ENCODE assay signal across 8 cellular contexts in genomic region chr19:35124098-35125060, GRCh38. TPM values are rescaled to one million over a fixed set of nuclear protein-coding genes. Genes with fewer than 3 reads are reported as not detected.
DNase-seq lines count a peak whose midpoint lies in the region; ATAC-seq, FAIRE-seq and TF ChIP-seq lines count a peak whose summit lies in the region.

No MANE protein-coding gene starts in this region.

- TF ChIP-seq RAD21 in A549 (conservative IDR thresholded peaks at IDR 0.05 in 1 of 2, IDR thresholded peaks at IDR 0.05 in 1 of 2), result no peak

- H3K9me3 ChIP-seq in A549, result no peaks in the 10 kb centered on the region
- no peaks in the 10 kb centered on the region for H3K9me3 ChIP-seq in SJSA1 (replicated peaks)
- no peaks in the 10 kb centered on the region for H3K9me3 ChIP-seq in gastroesophageal sphincter
- peaks cover 2% of the 10 kb centered on the region for H3K9me3 ChIP-seq in trophoblast cell (ENCODE audit: insufficient read depth, low read depth, low read length)
- H3K9me3 ChIP-seq in thyroid gland, result no peaks in the 10 kb centered on the region

- H2BK120ac ChIP-seq in trophoblast cell (ENCODE audit: insufficient read depth, low read length, poor library complexity), result no peak overlapping the region

- WGBS in A549 (ENCODE audit: missing lambda C conversion rate), result 17% methylated on average over 41 of the region's 42 CpGs
- WGBS in gastroesophageal sphincter (ENCODE audit: low coverage in 1 of 2), 2 donors, result 7 to 15% methylated on average over 4 to 12 of the region's 42 CpGs
- 100% methylated on average over 1 of the region's 42 CpGs for WGBS in trophoblast cell (ENCODE audit: extremely low coverage, insufficient coverage, insufficient read length)
- WGBS in thyroid gland, 2 donors, result 11 to 12% methylated on average over 20 to 32 of the region's 42 CpGs

- H3K4me3 ChIP-seq in A549 (peak overlapping the region; percentile 46), SJSA1 (peak overlapping the region; percentile 38), gastroesophageal sphincter (peak overlapping the region; percentile 53 to 55), trophoblast cell (ENCODE audit: low read depth, low read length) (peak overlapping the region; percentile 34), thyroid gland (replicated peaks in 1 of 3) (peak overlapping the region; percentile 5 to 35 (median 12))

- TF ChIP-seq CTCF in A549 (IDR thresholded peaks at IDR 0.05) (no peak), gastroesophageal sphincter (IDR thresholded peaks at IDR 0.05) (no peak), thyroid gland (IDR thresholded peaks at IDR 0.05) (no peak)

- H3K27me3 ChIP-seq in SJSA1 (replicated peaks), result no peaks in the 10 kb centered on the region
- H3K27me3 ChIP-seq in gastroesophageal sphincter, result no peaks in the 10 kb centered on the region
- H3K27me3 ChIP-seq in trophoblast cell (ENCODE audit: insufficient read depth, low read length), result no peaks in the 10 kb centered on the region
- H3K27me3 ChIP-seq in thyroid gland, result no peaks in the 10 kb centered on the region

- H3K4ac ChIP-seq in trophoblast cell (ENCODE audit: low read depth, low read length), result no peak overlapping the region

- H4K91ac ChIP-seq in trophoblast cell (ENCODE audit: low read depth, low read length), result no peak overlapping the region

- intact Hi-C loops in thyroid gland (cut with DNase I), result no loop called here

- H3K79me1 ChIP-seq in trophoblast cell (ENCODE audit: low read length), result no peaks in the 10 kb centered on the region

- H4K8ac ChIP-seq in trophoblast cell (ENCODE audit: low read depth, low read length), result no peak overlapping the region

- H2BK12ac ChIP-seq in trophoblast cell (ENCODE audit: low read length), result no peak overlapping the region

- no peak overlapping the region for H3K14ac ChIP-seq in trophoblast cell (ENCODE audit: low read length)

- no peak overlapping the region for H3K18ac ChIP-seq in trophoblast cell (ENCODE audit: low read length)

- H3K36me3 ChIP-seq in SJSA1, result no peaks in the 10 kb centered on the region
- H3K36me3 ChIP-seq in gastroesophageal sphincter, result no peaks in the 10 kb centered on the region
- no peaks in the 10 kb centered on the region for H3K36me3 ChIP-seq in trophoblast cell (ENCODE audit: control insufficient read depth in 1 of 2, insufficient read depth in 2 of 2, low read length in 2 of 2)
- H3K36me3 ChIP-seq in thyroid gland, result no peaks in the 10 kb centered on the region

- ATAC-seq in A549 (peak; percentile 82 to 96), GM18861 (IDR thresholded peaks at IDR 0.05; ENCODE audit: unreplicated experiment) (peak; percentile 62), gastroesophageal sphincter (peak; percentile 90)

- H3K23ac ChIP-seq in trophoblast cell (ENCODE audit: low read length), result no peak overlapping the region

- no peak for TF ChIP-seq EP300 in A549 (IDR thresholded peaks at IDR 0.05)
- TF ChIP-seq EP300 in gastroesophageal sphincter (IDR thresholded peaks at IDR 0.05), result no peak

- CTCF ChIA-PET in A549 (lab: Yijun Ruan, JAX), result interaction anchor here (0.7 to 7.6 kb wide), 16 partner anchors 8 to 386 kb away, joined by 3 to 145 read pairs (median 4); partner anchors contain the start of genes FXYD1, FXYD3 and LGI4

- FAIRE-seq in A549 (lab: Jason Lieb, UNC), result peak; percentile 99

- H3K27ac ChIP-seq in A549, result peak overlapping the region; percentile 75 to 83
- H3K27ac ChIP-seq in SJSA1, result no peak overlapping the region
- H3K27ac ChIP-seq in gastroesophageal sphincter, result peak overlapping the region; percentile 62 to 91 (median 79)
- no peak overlapping the region for H3K27ac ChIP-seq in trophoblast cell (ENCODE audit: low read depth, low read length)
- H3K27ac ChIP-seq in thyroid gland, result peak overlapping the region; percentile 17 to 74 (median 61)

- H3K4me2 ChIP-seq in A549 (peak overlapping the region; percentile 91), trophoblast cell (ENCODE audit: low read length) (peak overlapping the region; percentile 50)

- peaks cover 22% of the 10 kb centered on the region for H3K4me1 ChIP-seq in A549
- H3K4me1 ChIP-seq in SJSA1 (replicated peaks), result peaks cover 12% of the 10 kb centered on the region
- H3K4me1 ChIP-seq in gastroesophageal sphincter, result peaks cover 0 to 60% (median 4%) of the 10 kb centered on the region in 3 donors
- H3K4me1 ChIP-seq in trophoblast cell (ENCODE audit: control insufficient read depth in 1 of 2, insufficient read depth in 2 of 2, low read length in 2 of 2), result no peaks in the 10 kb centered on the region
- H3K4me1 ChIP-seq in thyroid gland, result peaks cover 0 to 16% of the 10 kb centered on the region in 2 donors

- peak; percentile 95 to 100 for DNase-seq in A549 (ENCODE audit: low read depth in 1 of 2, low spot score in 1 of 2)
- DNase-seq in HS-27A (ENCODE audit: low read depth), result peak; percentile 97
- peak; percentile 86 to 93 for DNase-seq in SJSA1 (ENCODE audit: low read depth in 1 of 2, low spot score in 2 of 2)
- peak; percentile 88 for DNase-seq in activated naive CD4-positive, alpha-beta T cell treated with Interleukin-2 at 50 U/mL for 16 hours
- peak; percentile 86 to 95 for DNase-seq in trophoblast cell
- DNase-seq in thyroid gland, result peak; percentile 88 to 92

- H2BK5ac ChIP-seq in trophoblast cell (ENCODE audit: low read depth, low read length, poor library complexity), result no peak overlapping the region

- no peak overlapping the region for H4K12ac ChIP-seq in trophoblast cell (ENCODE audit: low read depth, low read length)

- TF ChIP-seq POLR2A in A549 (IDR thresholded peaks at IDR 0.05; ENCODE audit: low read length), result peak; percentile 99
- TF ChIP-seq POLR2A in gastroesophageal sphincter (IDR thresholded peaks at IDR 0.05), result peak; percentile 74 to 79
- peak in 1 of 2 donors; percentile 70 for TF ChIP-seq POLR2A in thyroid gland (IDR thresholded peaks at IDR 0.05)

- POLR2A ChIA-PET in A549 (lab: Yijun Ruan, JAX), result interaction anchor here (0.6 to 1.3 kb wide), 5 partner anchors 8 to 1281 kb away, joined by 3 to 9 read pairs (median 6); no protein-coding TSS in a partner anchor

- H3K9ac ChIP-seq in trophoblast cell (ENCODE audit: low read length), result no peak overlapping the region

- no peak overlapping the region for H2AK5ac ChIP-seq in trophoblast cell (ENCODE audit: low read length)

- no peak overlapping the region for H2AFZ ChIP-seq in trophoblast cell (ENCODE audit: insufficient read depth, low read length, poor library complexity)

- H3K79me2 ChIP-seq in trophoblast cell (ENCODE audit: control insufficient read depth, insufficient read depth, low read length, poor library complexity), result no peaks in the 10 kb centered on the region

RNA-seq across cellular contexts. Expression of gene FXYD3, which starts 8.8 kb away (rescaled TPM):
- 0.32 and 0.46 TPM in 2 replicates for polyA plus RNA-seq in A549 (2011; rRNA removed)
- polyA plus RNA-seq in A549 (2012; cell fraction: cytosol; rRNA removed), result 0.05 and 0.07 TPM in 2 replicates
- polyA plus RNA-seq in A549 (2012; cell fraction: nucleus; rRNA removed), result 0.17 TPM in 1 of 2 replicates, not detected in the other
- 0.16 TPM in 1 of 3 replicates, not detected in the others for polyA plus RNA-seq in A549 (2017; fragmentation: RNase III; extraction: RNeasy Plus Mini Kit Qiagen cat#74134 plus additional on column Dnase treatment)
- polyA minus RNA-seq in A549 (2011; rRNA and poly(A)+ RNA removed), result not detected in 2 replicates
- not detected in 2 replicates for total RNA-seq in SJSA1 (2014; rRNA removed; shearing (Covaris generic))
- 10 to 100 TPM in 1 of 4 donors, 1 to 10 TPM in 3; 1.2 to 38.8 (median 4.2) TPM for total RNA-seq in gastroesophageal sphincter
- 1.9 and 2.6 TPM in 2 replicates for polyA plus RNA-seq in trophoblast cell (2013)
- 1 to 10 TPM in 1 of 4 donors, not detected in 3; 1.1 TPM for total RNA-seq in thyroid gland

RNA-seq across cellular contexts. Expression of gene LGI4, which starts 10.5 kb away (rescaled TPM):
- polyA plus RNA-seq in A549 (2011; rRNA removed), result 0.06 and 0.13 TPM in 2 replicates
- 0.06 and 0.09 TPM in 2 replicates for polyA plus RNA-seq in A549 (2012; cell fraction: cytosol; rRNA removed)
- polyA plus RNA-seq in A549 (2012; cell fraction: nucleus; rRNA removed), result 0.92 and 1.1 TPM in 2 replicates
- 0.09 to 0.16 TPM (median 0.12 TPM) in 3 replicates for polyA plus RNA-seq in A549 (2017; fragmentation: RNase III; extraction: RNeasy Plus Mini Kit Qiagen cat#74134 plus additional on column Dnase treatment)
- polyA minus RNA-seq in A549 (2011; rRNA and poly(A)+ RNA removed), result 0.21 and 0.29 TPM in 2 replicates
- not detected in 2 replicates for total RNA-seq in SJSA1 (2014; rRNA removed; shearing (Covaris generic))
- 10 to 100 TPM; 24.8 to 47.9 (median 36.2) TPM for total RNA-seq in gastroesophageal sphincter
- polyA plus RNA-seq in trophoblast cell (2013), result 0.22 and 0.33 TPM in 2 replicates
- total RNA-seq in thyroid gland, result 10 to 100 TPM in 1 of 4 donors, 1 to 10 TPM in 3; 3.2 to 10.9 (median 6.9) TPM

RNA-seq across cellular contexts. Expression of gene FXYD1, which starts 14.2 kb away (rescaled TPM):
- not detected in 2 replicates for polyA plus RNA-seq in A549 (2011; rRNA removed)
- polyA plus RNA-seq in A549 (2012; cell fraction: cytosol; rRNA removed), result 0.06 and 0.13 TPM in 2 replicates
- polyA plus RNA-seq in A549 (2012; cell fraction: nucleus; rRNA removed), result 0.10 and 0.13 TPM in 2 replicates
- polyA plus RNA-seq in A549 (2017; fragmentation: RNase III; extraction: RNeasy Plus Mini Kit Qiagen cat#74134 plus additional on column Dnase treatment), result not detected in 3 replicates
- not detected in 2 replicates for polyA minus RNA-seq in A549 (2011; rRNA and poly(A)+ RNA removed)
- not detected in 2 replicates for total RNA-seq in SJSA1 (2014; rRNA removed; shearing (Covaris generic))
- 100 to 1,000 TPM in 1 of 4 donors, 10 to 100 TPM in 3; 42.8 to 140 (median 52.7) TPM for total RNA-seq in gastroesophageal sphincter
- not detected in 2 replicates for polyA plus RNA-seq in trophoblast cell (2013)
- 10 to 100 TPM in 2 of 4 donors, 1 to 10 TPM in 2; 1.1 to 26.3 (median 8.8) TPM for total RNA-seq in thyroid gland

RNA-seq across cellular contexts. Expression of gene FXYD7, which starts 18.7 kb away (rescaled TPM):
- not detected in 2 replicates for polyA plus RNA-seq in A549 (2011; rRNA removed)
- polyA plus RNA-seq in A549 (2012; cell fraction: cytosol; rRNA removed), result 0.20 and 0.21 TPM in 2 replicates
- polyA plus RNA-seq in A549 (2012; cell fraction: nucleus; rRNA removed), result 0.09 and 0.12 TPM in 2 replicates
- polyA plus RNA-seq in A549 (2017; fragmentation: RNase III; extraction: RNeasy Plus Mini Kit Qiagen cat#74134 plus additional on column Dnase treatment), result 0.15 TPM in 1 of 3 replicates, not detected in the others
- polyA minus RNA-seq in A549 (2011; rRNA and poly(A)+ RNA removed), result not detected in 2 replicates
- total RNA-seq in SJSA1 (2014; rRNA removed; shearing (Covaris generic)), result not detected in 2 replicates
- total RNA-seq in gastroesophageal sphincter, result not detected
- 0.14 and 0.32 TPM in 2 replicates for polyA plus RNA-seq in trophoblast cell (2013)
- total RNA-seq in thyroid gland, result 1 to 10 TPM in 1 of 4 donors, not detected in 3; 1.6 TPM

RNA-seq across cellular contexts. Expression of gene FXYD5, which starts 30.2 kb away (rescaled TPM):
- polyA plus RNA-seq in A549 (2011; rRNA removed) (70.8 and 77.3 TPM in 2 replicates), A549 (2017; fragmentation: RNase III; extraction: RNeasy Plus Mini Kit Qiagen cat#74134 plus additional on column Dnase treatment) (106 to 116 TPM (median 113 TPM) in 3 replicates)
- 191 and 198 TPM in 2 replicates for polyA plus RNA-seq in A549 (2012; cell fraction: cytosol; rRNA removed)
- 126 and 158 TPM in 2 replicates for polyA plus RNA-seq in A549 (2012; cell fraction: nucleus; rRNA removed)
- 154 and 174 TPM in 2 replicates for polyA minus RNA-seq in A549 (2011; rRNA and poly(A)+ RNA removed)
- total RNA-seq in SJSA1 (2014; rRNA removed; shearing (Covaris generic)), result 32.9 and 42.6 TPM in 2 replicates
- total RNA-seq in gastroesophageal sphincter (10 to 100 TPM; 18.8 to 42.5 (median 33.0) TPM), thyroid gland (10 to 100 TPM in 3 of 4 donors, 1 to 10 TPM in 1; 9.3 to 52.4 (median 19.6) TPM)
- 205 and 212 TPM in 2 replicates for polyA plus RNA-seq in trophoblast cell (2013)

Comparison
In these comparisons a context has a peak if more than half of its experiments do, and no peak if none do; other contexts are left out.
1. H3K27ac ChIP-seq: peak in A549 (2 of 2), gastroesophageal sphincter (4 of 4) and thyroid gland (3 of 3); none in SJSA1 (single experiment) and trophoblast cell (single experiment).
2. Peak in every context shown above with its lines, with median percentiles within 50 percentile points of each other: ATAC-seq, DNase-seq and H3K4me3 ChIP-seq.